ENCODE assay signal across 31 cellular contexts in the genomic region with DNA sequence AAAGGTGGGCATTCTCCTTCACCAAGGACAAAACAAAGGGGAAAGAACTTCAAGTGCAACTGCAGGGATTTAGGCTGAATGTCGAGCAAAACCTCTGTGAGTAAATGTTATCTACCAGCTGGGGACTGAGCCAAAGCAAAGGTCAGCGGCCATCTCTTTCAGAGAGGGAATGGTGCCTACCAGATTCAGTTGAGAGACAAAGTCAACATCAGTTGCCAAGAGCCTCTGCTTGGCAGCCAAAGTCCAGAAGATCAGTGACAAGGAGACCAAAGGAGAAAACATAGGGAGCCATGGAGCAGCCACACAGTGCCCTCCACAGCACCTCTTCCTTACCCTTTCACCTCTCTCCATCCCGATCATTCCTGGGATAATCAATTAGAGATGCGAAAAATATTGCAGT.
"Had no signal": no experiment of that assay in that cellular context is flagged by ENCODE, and none has a peak within 500 bp of the region (broad histone marks: within the 10 kb centered on the region; RNA-seq: fewer than 3 reads in every experiment).

No MANE protein-coding gene starts in this region.

- ATAC-seq: activated naive CD8-positive, alpha-beta T cell treated with anti-CD3 and anti-CD28 coated beads, Interleukin-2, amount 50 U/mL, for 24 hours; effector memory CD8-positive, alpha-beta T cell; gastroesophageal sphincter; left colon; lower lobe of right lung; mucosa of descending colon; stimulated activated effector memory CD8-positive, alpha-beta T cell treated with anti-CD3 and anti-CD28 coated beads, Interleukin-12 subunit alpha, Interleukin-12 subunit beta, amount 100 ng/mL, for 72 hours had no signal

- H3K27ac Mint-ChIP-seq: activated CD4-positive, alpha-beta memory T cell treated with anti-CD3 and anti-CD28 coated beads, Interleukin-2, amount 10 ng/mL, durations not matched to agents 7 days and 5 days; activated CD4-positive, alpha-beta T cell treated with anti-CD3 and anti-CD28 coated beads, Interleukin-2, amount 10 ng/mL, durations not matched to agents 7 days and 5 days; activated naive CD4-positive, alpha-beta T cell treated with anti-CD3 and anti-CD28 coated beads, Interleukin-2, amount 50 U/mL, for 24 hours; activated naive CD8-positive, alpha-beta T cell treated with anti-CD3 and anti-CD28 coated beads, Interleukin-2, amount 50 U/mL, for 24 hours; activated T-cell treated with anti-CD3 and anti-CD28 coated beads, Interleukin-2, amount 50 U/mL, for 24 hours; effector memory CD8-positive, alpha-beta T cell; nephron progenitor cell; progenitor cell of endocrine pancreas; stimulated activated effector memory CD8-positive, alpha-beta T cell treated with anti-CD3 and anti-CD28 coated beads, Interleukin-12 subunit alpha, Interleukin-12 subunit beta, amount 100 ng/mL, for 72 hours; stimulated activated naive CD8-positive, alpha-beta T cell treated with anti-CD3 and anti-CD28 coated beads, Interleukin-15, Interleukin-2, amounts not matched to agents 100 ng/mL and 50 ng/mL, for 24 hours; type B pancreatic cell had no signal

- H3K27ac ChIP-seq: gastroesophageal sphincter, hepatocyte, lower lobe of right lung, neutrophil, skin epidermis, vagina had no signal

- FAIRE-seq: endothelial cell of umbilical vein, keratinocyte had no signal

- DNase-seq: activated CD4-positive, alpha-beta memory T cell treated with anti-CD3 and anti-CD28 coated beads, Interleukin-2, amount 10 ng/mL, durations not matched to agents 7 days and 5 days; activated CD4-positive, alpha-beta T cell treated with anti-CD3 and anti-CD28 coated beads for 1 hour; activated CD4-positive, alpha-beta T cell treated with anti-CD3 and anti-CD28 coated beads, Interleukin-2, amount 10 ng/mL, durations not matched to agents 7 days and 5 days; activated CD8-positive, alpha-beta memory T cell treated with anti-CD3 and anti-CD28 coated beads, Interleukin-2, amount 50 U/mL, for 48 hours; activated gamma-delta T cell treated with Interleukin-2 at 50 U/mL for 16 hours; activated naive CD8-positive, alpha-beta T cell treated with anti-CD3 and anti-CD28 coated beads, Interleukin-2, amount 50 U/mL, for 24 hours; activated T-cell treated with anti-CD3 and anti-CD28 coated beads, Interleukin-2, amount 50 U/mL, for 24 hours; amygdala; caudate nucleus; cortex of kidney; effector memory CD8-positive, alpha-beta T cell; left colon; lower lobe of right lung; mesendoderm; mucosa of descending colon; nephron progenitor cell; stimulated activated CD4-positive, alpha-beta T cell treated with anti-CD3 and anti-CD28 coated beads, Interleukin-4, amount 100 ng/mL, for 24 hours; substantia nigra; T-helper 2 cell had no signal

- H3K27me3 ChIP-seq: gastroesophageal sphincter, hepatocyte, neutrophil, vagina had no signal

- H3K4me3 Mint-ChIP-seq: activated CD4-positive, alpha-beta memory T cell treated with anti-CD3 and anti-CD28 coated beads, Interleukin-2, amount 10 ng/mL, durations not matched to agents 7 days and 5 days; activated CD4-positive, alpha-beta T cell treated with anti-CD3 and anti-CD28 coated beads, Interleukin-2, amount 10 ng/mL, durations not matched to agents 7 days and 5 days; activated naive CD4-positive, alpha-beta T cell treated with anti-CD3 and anti-CD28 coated beads, Interleukin-2, amount 50 U/mL, for 24 hours; activated naive CD8-positive, alpha-beta T cell treated with anti-CD3 and anti-CD28 coated beads, Interleukin-2, amount 50 U/mL, for 24 hours; activated T-cell treated with anti-CD3 and anti-CD28 coated beads, Interleukin-2, amount 50 U/mL, for 24 hours; effector memory CD8-positive, alpha-beta T cell; nephron progenitor cell; stimulated activated effector memory CD8-positive, alpha-beta T cell treated with anti-CD3 and anti-CD28 coated beads, Interleukin-12 subunit alpha, Interleukin-12 subunit beta, amount 100 ng/mL, for 72 hours; stimulated activated naive CD8-positive, alpha-beta T cell treated with anti-CD3 and anti-CD28 coated beads, Interleukin-15, Interleukin-2, amounts not matched to agents 100 ng/mL and 50 ng/mL, for 24 hours; type B pancreatic cell had no signal

- H3K36me3 ChIP-seq: gastroesophageal sphincter, lower lobe of right lung, neutrophil, vagina had no signal

- H3K4me3 ChIP-seq: gastroesophageal sphincter, hepatocyte, lower lobe of right lung, mucosa of descending colon, skin epidermis, vagina had no signal

- H3K4me1 Mint-ChIP-seq: activated CD4-positive, alpha-beta memory T cell treated with anti-CD3 and anti-CD28 coated beads, Interleukin-2, amount 10 ng/mL, durations not matched to agents 7 days and 5 days; activated CD4-positive, alpha-beta T cell treated with anti-CD3 and anti-CD28 coated beads, Interleukin-2, amount 10 ng/mL, durations not matched to agents 7 days and 5 days; activated naive CD4-positive, alpha-beta T cell treated with anti-CD3 and anti-CD28 coated beads, Interleukin-2, amount 50 U/mL, for 24 hours; activated naive CD8-positive, alpha-beta T cell treated with anti-CD3 and anti-CD28 coated beads, Interleukin-2, amount 50 U/mL, for 24 hours; nephron progenitor cell; stimulated activated effector memory CD8-positive, alpha-beta T cell treated with anti-CD3 and anti-CD28 coated beads, Interleukin-12 subunit alpha, Interleukin-12 subunit beta, amount 100 ng/mL, for 72 hours had no signal

- H3K27me3 Mint-ChIP-seq: activated CD4-positive, alpha-beta memory T cell treated with anti-CD3 and anti-CD28 coated beads, Interleukin-2, amount 10 ng/mL, durations not matched to agents 7 days and 5 days; activated CD4-positive, alpha-beta T cell treated with anti-CD3 and anti-CD28 coated beads, Interleukin-2, amount 10 ng/mL, durations not matched to agents 7 days and 5 days; activated naive CD4-positive, alpha-beta T cell treated with anti-CD3 and anti-CD28 coated beads, Interleukin-2, amount 50 U/mL, for 24 hours; activated naive CD8-positive, alpha-beta T cell treated with anti-CD3 and anti-CD28 coated beads, Interleukin-2, amount 50 U/mL, for 24 hours; activated T-cell treated with anti-CD3 and anti-CD28 coated beads, Interleukin-2, amount 50 U/mL, for 24 hours; effector memory CD8-positive, alpha-beta T cell; progenitor cell of endocrine pancreas; stimulated activated naive CD8-positive, alpha-beta T cell treated with anti-CD3 and anti-CD28 coated beads, Interleukin-15, Interleukin-2, amounts not matched to agents 100 ng/mL and 50 ng/mL, for 24 hours; type B pancreatic cell had no signal

- H3K4me1 ChIP-seq: gastroesophageal sphincter, vagina had no signal

- H3K4me2 ChIP-seq: hepatocyte had no signal

- H3K79me2 ChIP-seq: hepatocyte had no signal

- H3K9me3 Mint-ChIP-seq: activated naive CD4-positive, alpha-beta T cell treated with anti-CD3 and anti-CD28 coated beads, Interleukin-2, amount 50 U/mL, for 24 hours; nephron progenitor cell; stimulated activated naive CD8-positive, alpha-beta T cell treated with anti-CD3 and anti-CD28 coated beads, Interleukin-15, Interleukin-2, amounts not matched to agents 100 ng/mL and 50 ng/mL, for 24 hours; type B pancreatic cell had no signal

- H3K9me3 ChIP-seq: gastroesophageal sphincter, lower lobe of right lung, mucosa of descending colon, neutrophil, vagina had no signal

- H2AFZ ChIP-seq: hepatocyte had no signal
